20 cellular contexts compared by ENCODE assay signal in the genomic region with DNA sequence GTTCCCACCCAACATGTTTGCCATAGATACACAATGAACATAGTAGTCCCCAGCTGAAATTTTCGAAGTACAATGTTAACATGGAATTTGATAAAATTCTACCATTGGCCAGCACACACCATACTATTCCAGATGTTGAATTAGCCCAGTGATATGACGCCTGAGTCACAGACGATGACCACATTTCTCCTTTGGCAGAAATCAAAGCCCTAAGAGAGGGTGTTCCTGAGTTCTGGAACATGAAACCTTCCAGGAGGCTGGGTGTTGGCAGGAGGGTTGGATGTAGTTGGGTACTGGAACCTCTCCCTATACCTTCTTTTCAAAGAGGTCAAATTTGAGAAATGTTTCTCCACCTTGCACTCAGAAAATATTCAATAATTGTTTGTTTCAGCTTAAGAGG. TPM values are rescaled to one million over a fixed set of nuclear protein-coding genes. Genes with fewer than 3 reads are reported as not detected.
DNase-seq lines count a peak whose midpoint lies in the region; ATAC-seq and TF ChIP-seq lines count a peak whose summit lies in the region.
"Had no signal": no experiment of that assay in that cellular context is flagged by ENCODE, and none has a peak within 500 bp of the region (broad histone marks: within the 10 kb centered on the region; RNA-seq: fewer than 3 reads in every experiment).

No MANE protein-coding gene starts in this region.

- no peaks in the 10 kb centered on the region for H4K20me1 ChIP-seq in fibroblast of lung (ENCODE audit: control insufficient read depth, extremely low read depth, insufficient read depth, low read length)
- H4K20me1 ChIP-seq: BLaER1 had no signal

- H3K36me3 Mint-ChIP-seq in CD4-positive, alpha-beta T cell (ENCODE audit: low read depth) = no peaks in the 10 kb centered on the region

- DNase-seq in A172 (ENCODE audit: low spot score) = peak; percentile 7
- no peak for DNase-seq in CD4-positive, alpha-beta T cell
- no peak for DNase-seq in RWPE2 (ENCODE audit: low spot score)
- peak; percentile 36 to 66 for DNase-seq in fibroblast of lung (ENCODE audit: low read depth in 2 of 2)
- no peak for DNase-seq in AG08396 (ENCODE audit: low spot score)
- no peak for DNase-seq in brain microvascular endothelial cell
- DNase-seq in HuH-7.5 (ENCODE audit: low spot score) = no peak
- DNase-seq: activated CD8-positive, alpha-beta memory T cell treated with anti-CD3 and anti-CD28 coated beads for 24 hours; activated naive CD4-positive, alpha-beta T cell; GDM1; KBM-7; lower lobe of right lung; NCI-H146; NCI-H510A; OCI-M1 had no signal

- no peak overlapping the region for H3K4me3 Mint-ChIP-seq in CD4-positive, alpha-beta T cell
- H3K4me3 Mint-ChIP-seq: neural crest cell; T-helper 2 cell treated with Interferon-gamma antibody and Interleukin-4, amounts not matched to agents 5 μg/mL and 100 μg/mL, for 36 hours had no signal

- peaks cover 52% of the 10 kb centered on the region for H3K4me1 Mint-ChIP-seq in CD4-positive, alpha-beta T cell (ENCODE audit: low read depth)

- no peak overlapping the region for H3K27ac ChIP-seq in CD4-positive, alpha-beta T cell (ENCODE audit: low read depth, low read length)
- H3K27ac ChIP-seq in RWPE2 (ENCODE audit: poor library complexity, severe bottlenecking) (peak overlapping the region; percentile 87), fibroblast of lung (ENCODE audit: insufficient read depth, low read length) (peak overlapping the region; percentile 19), brain microvascular endothelial cell (no peak overlapping the region)
- H3K27ac ChIP-seq: BLaER1, lower lobe of right lung, vagina had no signal

- H3K79me2 ChIP-seq in fibroblast of lung (ENCODE audit: control insufficient read depth, insufficient read depth, low read length) = no peaks in the 10 kb centered on the region

- no peaks in the 10 kb centered on the region for H3K27me3 ChIP-seq in CD4-positive, alpha-beta T cell (ENCODE audit: control insufficient read depth, insufficient read depth, low read length)
- no peaks in the 10 kb centered on the region for H3K27me3 ChIP-seq in RWPE2 (ENCODE audit: insufficient read depth, poor library complexity, severe bottlenecking)
- no peaks in the 10 kb centered on the region for H3K27me3 ChIP-seq in fibroblast of lung (ENCODE audit: control insufficient read depth, insufficient read depth, low read length)
- H3K27me3 ChIP-seq in brain microvascular endothelial cell (replicated peaks) = no peaks in the 10 kb centered on the region
- H3K27me3 ChIP-seq: BLaER1, vagina had no signal

- H3K27ac Mint-ChIP-seq in CD4-positive, alpha-beta T cell = peak overlapping the region; percentile 66

- in situ Hi-C loops in brain microvascular endothelial cell (cut with HindIII; ENCODE audit: low pct_ligation_motif_present, low sequenced_read_pairs) = no loop called here

- no peak overlapping the region for H3K9ac ChIP-seq in fibroblast of lung (ENCODE audit: insufficient read depth, low read length)
- H3K9ac ChIP-seq: BLaER1 had no signal

- H2AFZ ChIP-seq in fibroblast of lung (ENCODE audit: low read length) = no peak overlapping the region

- no peak overlapping the region for H3K4me2 ChIP-seq in fibroblast of lung (ENCODE audit: extremely low read depth, insufficient read depth, low read length)

- no peaks in the 10 kb centered on the region for H3K9me3 ChIP-seq in CD4-positive, alpha-beta T cell (ENCODE audit: control insufficient read depth, low read length)
- peaks cover 4% of the 10 kb centered on the region for H3K9me3 ChIP-seq in RWPE2 (ENCODE audit: severe bottlenecking)
- H3K9me3 ChIP-seq in fibroblast of lung (ENCODE audit: control insufficient read depth, insufficient read depth, low read depth, low read length) = no peaks in the 10 kb centered on the region
- H3K9me3 ChIP-seq: BLaER1, lower lobe of right lung, vagina had no signal

- H3K27me3 Mint-ChIP-seq in CD4-positive, alpha-beta T cell = no peaks in the 10 kb centered on the region

- POLR2A ChIA-PET in CD4-positive, alpha-beta T cell (lab: Charles Lee) = no interaction called here

- intact Hi-C loops in CD4-positive, alpha-beta T cell (cut with DNase I, micrococcal nuclease) = no loop called here

- H3K9me3 Mint-ChIP-seq in CD4-positive, alpha-beta T cell = no peaks in the 10 kb centered on the region
- H3K9me3 Mint-ChIP-seq: T-helper 2 cell treated with Interferon-gamma antibody and Interleukin-4, amounts not matched to agents 5 μg/mL and 100 μg/mL, for 36 hours had no signal

- TF ChIP-seq CTCF in CD4-positive, alpha-beta T cell (IDR thresholded peaks at IDR 0.05) = no peak
- TF ChIP-seq CTCF in RWPE2 (IDR thresholded peaks at IDR 0.05; ENCODE audit: poor library complexity, severe bottlenecking) (no peak), fibroblast of lung (conservative IDR thresholded peaks at IDR 0.05 in 1 of 2, IDR thresholded peaks at IDR 0.05 in 1 of 2; ENCODE audit: low read depth in 1 of 2, low read length in 2 of 2) (no peak), brain microvascular endothelial cell (IDR thresholded peaks at IDR 0.05; ENCODE audit: low read depth, low read length, missing control alignments) (no peak)

- ATAC-seq in CD4-positive, alpha-beta T cell (ENCODE audit: poor library complexity) = no peak
- ATAC-seq in RWPE2 (ENCODE audit: low read depth) (no peak), HG02885 (IDR thresholded peaks at IDR 0.05; ENCODE audit: poor library complexity, unreplicated experiment) (no peak)

- H3K4me3 ChIP-seq in RWPE2 (ENCODE audit: severe bottlenecking) = no peak overlapping the region
- no peak overlapping the region for H3K4me3 ChIP-seq in fibroblast of lung (replicated peaks in 1 of 4; ENCODE audit: control extremely low read depth in 1 of 4, insufficient read depth in 1 of 4, low read depth in 3 of 4, low read length in 4 of 4)
- H3K4me3 ChIP-seq in brain microvascular endothelial cell (ENCODE audit: low read depth, low read length) = no peak overlapping the region
- H3K4me3 ChIP-seq: BLaER1, lower lobe of right lung, vagina had no signal

- peaks cover 36% of the 10 kb centered on the region for H3K4me1 ChIP-seq in RWPE2 (ENCODE audit: insufficient read depth, poor library complexity, severe bottlenecking)
- H3K4me1 ChIP-seq in fibroblast of lung (ENCODE audit: control insufficient read depth, extremely low read depth, insufficient read depth, low read length) = peaks cover 11% of the 10 kb centered on the region

- H3K36me3 ChIP-seq in RWPE2 (ENCODE audit: low read depth) = peaks cover 21% of the 10 kb centered on the region
- H3K36me3 ChIP-seq in fibroblast of lung (ENCODE audit: control insufficient read depth, insufficient read depth, low read length) = no peaks in the 10 kb centered on the region
- no peaks in the 10 kb centered on the region for H3K36me3 ChIP-seq in brain microvascular endothelial cell (replicated peaks)
- H3K36me3 ChIP-seq: BLaER1, lower lobe of right lung, vagina had no signal

- CTCF ChIA-PET in CD4-positive, alpha-beta T cell (lab: Charles Lee) = no interaction called here

RNA-seq across cellular contexts. Expression of gene LPAR3, which starts 37.8 kb away (rescaled TPM):
- total RNA-seq in A172 (2014; rRNA removed; shearing (Covaris generic)) = not detected in 2 replicates
- total RNA-seq in CD4-positive, alpha-beta T cell = under 1 TPM; 0.25 to 0.87 TPM
- 3.3 and 7.6 TPM in 2 replicates for total RNA-seq in fibroblast of lung
- polyA plus RNA-seq in fibroblast of lung = 1.8 and 4.3 TPM in 2 replicates
- 1.2 and 2.2 TPM in 2 replicates for polyA plus RNA-seq in fibroblast of lung (2012)
- 1.9 and 13.4 TPM in 2 replicates for polyA minus RNA-seq in fibroblast of lung (ENCODE audit: low replicate concordance)

Comparison
In these comparisons a context has a peak if more than half of its experiments do, and no peak if none do; other contexts are left out.
1. DNase-seq: peak in A172 (single experiment) and fibroblast of lung (2 of 2); none in CD4-positive, alpha-beta T cell (0 of 10), RWPE2 (single experiment), AG08396 (single experiment), brain microvascular endothelial cell (single experiment) and HuH-7.5 (single experiment).
2. H3K27ac ChIP-seq: peak in RWPE2 (single experiment) and fibroblast of lung (single experiment); none in CD4-positive, alpha-beta T cell (single experiment) and brain microvascular endothelial cell (single experiment).